Comparison of ENCODE assay signal across 11 cellular contexts in genomic region chr5:54743581-54743980, GRCh38.
DNase-seq lines count a peak whose midpoint lies in the region; ATAC-seq and TF ChIP-seq lines count a peak whose summit lies in the region.
"Had no signal": no experiment of that assay in that cellular context is flagged by ENCODE, and none has a peak within 500 bp of the region (broad histone marks: within the 10 kb centered on the region; RNA-seq: fewer than 3 reads in every experiment).

No MANE protein-coding gene starts in this region.

- H3K9me3 Mint-ChIP-seq in activated CD4-positive, alpha-beta T cell treated with anti-CD3 and anti-CD28 coated beads, Interleukin-2, amount 10 ng/mL, durations not matched to agents 24 days and 14 days, result peaks cover 10% of the 10 kb centered on the region
- H3K9me3 Mint-ChIP-seq in activated T-helper 17 cell treated with anti-CD3 and anti-CD28 coated beads, Interleukin-2, amount 50 U/mL, for 72 hours, result no peaks in the 10 kb centered on the region

- no peak for TF ChIP-seq POLR2A in suprapubic skin (IDR thresholded peaks at IDR 0.05)

- H3K4me3 ChIP-seq in lower lobe of right lung (no peak overlapping the region), suprapubic skin (no peak overlapping the region)
- H3K4me3 ChIP-seq: body of pancreas had no signal

- H3K9me3 ChIP-seq in lower lobe of right lung (no peaks in the 10 kb centered on the region), suprapubic skin (no peaks in the 10 kb centered on the region)
- H3K9me3 ChIP-seq: body of pancreas had no signal

- peaks cover 32% of the 10 kb centered on the region for H3K4me1 ChIP-seq in lower lobe of right lung
- H3K4me1 ChIP-seq in suprapubic skin, result peaks cover 22% of the 10 kb centered on the region

- H3K27me3 ChIP-seq in lower lobe of right lung (ENCODE audit: low read depth), result no peaks in the 10 kb centered on the region
- H3K27me3 ChIP-seq in suprapubic skin, result no peaks in the 10 kb centered on the region
- H3K27me3 ChIP-seq: body of pancreas had no signal

- H3K4me1 Mint-ChIP-seq in activated CD4-positive, alpha-beta T cell treated with anti-CD3 and anti-CD28 coated beads, Interleukin-2, amount 10 ng/mL, durations not matched to agents 24 days and 14 days, result peaks cover 46% of the 10 kb centered on the region
- H3K4me1 Mint-ChIP-seq in activated T-helper 17 cell treated with anti-CD3 and anti-CD28 coated beads, Interleukin-2, amount 50 U/mL, for 72 hours, result peaks cover 6% of the 10 kb centered on the region

- ATAC-seq in activated T-helper 17 cell treated with anti-CD3 and anti-CD28 coated beads, Interleukin-2, amount 50 U/mL, for 72 hours (replicated peaks), result no peak
- no peak for ATAC-seq in lower lobe of right lung

- no peaks in the 10 kb centered on the region for H3K36me3 ChIP-seq in lower lobe of right lung
- no peaks in the 10 kb centered on the region for H3K36me3 ChIP-seq in suprapubic skin

- intact Hi-C loops in activated CD4-positive, alpha-beta T cell treated with anti-CD3 and anti-CD28 coated beads, Interleukin-2, amount 10 ng/mL, durations not matched to agents 24 days and 14 days (cut with micrococcal nuclease), result loop anchor here (5.0 to 10.0 kb wide), 2 partner anchors 101 to 226 kb away; partner anchors contain the start of gene SNX18
- intact Hi-C loops in lower lobe of right lung (cut with DNase I), result no loop called here

- peak overlapping the region; percentile 57 for H3K4me3 Mint-ChIP-seq in activated CD4-positive, alpha-beta T cell treated with anti-CD3 and anti-CD28 coated beads, Interleukin-2, amount 10 ng/mL, durations not matched to agents 24 days and 14 days
- H3K4me3 Mint-ChIP-seq in activated T-helper 17 cell treated with anti-CD3 and anti-CD28 coated beads, Interleukin-2, amount 50 U/mL, for 72 hours, result peak overlapping the region; percentile 68

- H3K27ac ChIP-seq in lower lobe of right lung, result peak overlapping the region; percentile 69
- H3K27ac ChIP-seq in suprapubic skin, result peak overlapping the region; percentile 63

- H3K27me3 Mint-ChIP-seq in activated CD4-positive, alpha-beta T cell treated with anti-CD3 and anti-CD28 coated beads, Interleukin-2, amount 10 ng/mL, durations not matched to agents 24 days and 14 days, result peaks cover 4% of the 10 kb centered on the region
- H3K27me3 Mint-ChIP-seq in activated T-helper 17 cell treated with anti-CD3 and anti-CD28 coated beads, Interleukin-2, amount 50 U/mL, for 72 hours, result no peaks in the 10 kb centered on the region

- no peak for DNase-seq in activated CD4-positive, alpha-beta T cell treated with anti-CD3 and anti-CD28 coated beads, Interleukin-2, amount 10 ng/mL, durations not matched to agents 24 days and 14 days
- DNase-seq in activated CD4-positive, alpha-beta T cell treated with anti-CD3 and anti-CD28 coated beads, Interleukin-2, amount 50 U/mL, for 4 hours, result no peak
- no peak for DNase-seq in lower lobe of right lung
- no peak for DNase-seq in suprapubic skin (ENCODE audit: low spot score in 2 of 2)
- no peak for DNase-seq in NCI-H748 (lab: John Stamatoyannopoulos, UW; ENCODE audit: unreplicated experiment)
- DNase-seq in anterior cingulate cortex (lab: John Stamatoyannopoulos, UW), result no peak
- no peak for DNase-seq in NOMO-1 treated with dmso at 0.1 percent for 144 hours (lab: John Stamatoyannopoulos, UW; ENCODE audit: unreplicated experiment)
- DNase-seq: body of pancreas, NCI-H1930, SIG-M5 had no signal

- H3K27ac Mint-ChIP-seq in activated CD4-positive, alpha-beta T cell treated with anti-CD3 and anti-CD28 coated beads, Interleukin-2, amount 10 ng/mL, durations not matched to agents 24 days and 14 days, result peak overlapping the region; percentile 77
- H3K27ac Mint-ChIP-seq in activated T-helper 17 cell treated with anti-CD3 and anti-CD28 coated beads, Interleukin-2, amount 50 U/mL, for 72 hours, result no peak overlapping the region

- 96% methylated on average over 5 of the region's 5 CpGs for WGBS in suprapubic skin

- no peak for TF ChIP-seq EP300 in suprapubic skin (IDR thresholded peaks at IDR 0.05)

- H3K36me3 Mint-ChIP-seq in activated CD4-positive, alpha-beta T cell treated with anti-CD3 and anti-CD28 coated beads, Interleukin-2, amount 10 ng/mL, durations not matched to agents 24 days and 14 days (ENCODE audit: low read depth), result peaks cover 3% of the 10 kb centered on the region
- no peaks in the 10 kb centered on the region for H3K36me3 Mint-ChIP-seq in activated T-helper 17 cell treated with anti-CD3 and anti-CD28 coated beads, Interleukin-2, amount 50 U/mL, for 72 hours (ENCODE audit: low read depth)

- TF ChIP-seq CTCF in lower lobe of right lung (IDR thresholded peaks at IDR 0.05), result no peak
- TF ChIP-seq CTCF in suprapubic skin (IDR thresholded peaks at IDR 0.05), result no peak
